Comparison of ENCODE assay signal across 10 cellular contexts in genomic region chr20:32580970-32581838, GRCh38. TPM values are rescaled to one million over a fixed set of nuclear protein-coding genes. Genes with fewer than 3 reads are reported as not detected.
DNase-seq lines count a peak whose midpoint lies in the region; ATAC-seq and TF ChIP-seq lines count a peak whose summit lies in the region.
"Had no signal": no experiment of that assay in that cellular context is flagged by ENCODE, and none has a peak within 500 bp of the region (broad histone marks: within the 10 kb centered on the region; RNA-seq: fewer than 3 reads in every experiment).

No MANE protein-coding gene starts in this region.

- peaks cover 47% of the 10 kb centered on the region for H3K4me1 Mint-ChIP-seq in activated naive CD4-positive, alpha-beta T cell treated with anti-CD3 and anti-CD28 coated beads, Interleukin-2, amount 10 ng/mL, durations not matched to agents 7 days and 5 days
- H3K4me1 Mint-ChIP-seq in naive thymus-derived CD4-positive, alpha-beta T cell = peaks cover 7 to 59% (median 40%) of the 10 kb centered on the region in 7 donors

- H3K9me3 Mint-ChIP-seq in activated naive CD4-positive, alpha-beta T cell treated with anti-CD3 and anti-CD28 coated beads, Interleukin-2, amount 10 ng/mL, durations not matched to agents 7 days and 5 days = no peaks in the 10 kb centered on the region
- no peaks in the 10 kb centered on the region for H3K9me3 Mint-ChIP-seq in naive thymus-derived CD4-positive, alpha-beta T cell

- peaks cover 3% of the 10 kb centered on the region for H3K36me3 Mint-ChIP-seq in activated naive CD4-positive, alpha-beta T cell treated with anti-CD3 and anti-CD28 coated beads, Interleukin-2, amount 10 ng/mL, durations not matched to agents 7 days and 5 days
- no peaks in the 10 kb centered on the region for H3K36me3 Mint-ChIP-seq in naive thymus-derived CD4-positive, alpha-beta T cell

- ATAC-seq in naive thymus-derived CD4-positive, alpha-beta T cell = peak; percentile 48
- ATAC-seq in GM19395 (IDR thresholded peaks at IDR 0.05; ENCODE audit: unreplicated experiment) = no peak
- ATAC-seq: mucosa of descending colon had no signal

- H3K4me1 ChIP-seq in DOHH2 (ENCODE audit: control insufficient read depth, low read length) = peaks cover 31% of the 10 kb centered on the region
- H3K4me1 ChIP-seq in naive thymus-derived CD4-positive, alpha-beta T cell (ENCODE audit: control insufficient read depth in 2 of 2, insufficient read depth in 2 of 2, low read length in 2 of 2) = peaks cover 12 to 46% of the 10 kb centered on the region in 2 donors

- H3K4me3 ChIP-seq in DOHH2 (ENCODE audit: low read length) = no peak overlapping the region
- H3K4me3 ChIP-seq in naive thymus-derived CD4-positive, alpha-beta T cell (ENCODE audit: low read length) = no peak overlapping the region
- H3K4me3 ChIP-seq: mucosa of descending colon had no signal

- no peak overlapping the region for H3K27ac ChIP-seq in DOHH2 (ENCODE audit: low read depth, low read length)
- H3K27ac ChIP-seq in naive thymus-derived CD4-positive, alpha-beta T cell (ENCODE audit: low read depth, low read length) = peak overlapping the region; percentile 70

- peaks cover 11% of the 10 kb centered on the region for H3K27me3 ChIP-seq in DOHH2 (ENCODE audit: control insufficient read depth, low read length)
- H3K27me3 ChIP-seq in naive thymus-derived CD4-positive, alpha-beta T cell (ENCODE audit: control insufficient read depth in 2 of 2, insufficient read depth in 2 of 2, low read length in 2 of 2) = no peaks in the 10 kb centered on the region

- POLR2A ChIA-PET in naive thymus-derived CD4-positive, alpha-beta T cell (lab: Charles Lee) = interaction anchor here (0.7 to 2.5 kb wide), 8 partner anchors 9 to 59 kb away, joined by 3 to 31 read pairs (median 4); no protein-coding TSS in a partner anchor

- H3K9me3 ChIP-seq in DOHH2 (ENCODE audit: control insufficient read depth, insufficient read depth, low read length) = no peaks in the 10 kb centered on the region
- no peaks in the 10 kb centered on the region for H3K9me3 ChIP-seq in naive thymus-derived CD4-positive, alpha-beta T cell (ENCODE audit: control insufficient read depth in 2 of 3, low read length in 3 of 3)
- H3K9me3 ChIP-seq: mucosa of descending colon had no signal

- DNase-seq in NAMALWA (ENCODE audit: low spot score) = peak; percentile 27
- peak; percentile 52 for DNase-seq in activated naive CD4-positive, alpha-beta T cell treated with anti-CD3 and anti-CD28 coated beads, Interleukin-2, amount 10 ng/mL, durations not matched to agents 7 days and 5 days
- peak in 5 of 9 donors; percentile 40 to 56 (median 43) for DNase-seq in naive thymus-derived CD4-positive, alpha-beta T cell
- DNase-seq in GM20000 (ENCODE audit: low spot score) = no peak
- DNase-seq in RKO (ENCODE audit: low spot score) = no peak
- no peak for DNase-seq in effector CD4-positive, alpha-beta T cell
- DNase-seq: NCI-H2107 had no signal

- CTCF ChIA-PET in activated naive CD4-positive, alpha-beta T cell treated with anti-CD3 and anti-CD28 coated beads, Interleukin-2, amount 10 ng/mL, durations not matched to agents 7 days and 5 days (lab: Charles Lee) = interaction anchor here (1.1 kb wide), 1 partner anchor 57 kb away, joined by 4 read pairs; no protein-coding TSS in a partner anchor
- CTCF ChIA-PET in naive thymus-derived CD4-positive, alpha-beta T cell (lab: Charles Lee) = interaction anchor here (0.7 to 2.9 kb wide), 2 partner anchors 41 to 58 kb away, joined by 3 to 14 read pairs; no protein-coding TSS in a partner anchor

- H3K4me2 ChIP-seq in DOHH2 (ENCODE audit: low read length) = peak overlapping the region; percentile 21; the same call in 1 of the 2 replicates

- H4K20me1 ChIP-seq in DOHH2 (ENCODE audit: control insufficient read depth, insufficient read depth, low read depth, low read length) = no peaks in the 10 kb centered on the region

- no peaks in the 10 kb centered on the region for H3K79me2 ChIP-seq in DOHH2 (ENCODE audit: control insufficient read depth, low read length)

- peaks cover 3% of the 10 kb centered on the region; the same call in 1 of the 2 replicates for H3F3A ChIP-seq in DOHH2 (ENCODE audit: control insufficient read depth, insufficient read depth)

- H3K27me3 Mint-ChIP-seq in activated naive CD4-positive, alpha-beta T cell treated with anti-CD3 and anti-CD28 coated beads, Interleukin-2, amount 10 ng/mL, durations not matched to agents 7 days and 5 days = peaks cover 16% of the 10 kb centered on the region
- H3K27me3 Mint-ChIP-seq in naive thymus-derived CD4-positive, alpha-beta T cell = peaks cover 0 to 9% (median 0%) of the 10 kb centered on the region in 5 donors

- intact Hi-C loops in naive thymus-derived CD4-positive, alpha-beta T cell (cut with micrococcal nuclease) = loop anchor here in 1 of 2 donors (1.0 to 5.0 kb wide), 4 partner anchors 18 to 224 kb away; partner anchors contain the start of gene ASXL1

- peak overlapping the region; percentile 65 for H3K4me3 Mint-ChIP-seq in activated naive CD4-positive, alpha-beta T cell treated with anti-CD3 and anti-CD28 coated beads, Interleukin-2, amount 10 ng/mL, durations not matched to agents 7 days and 5 days
- peak overlapping the region; percentile 78 to 90 (median 83) for H3K4me3 Mint-ChIP-seq in naive thymus-derived CD4-positive, alpha-beta T cell

- H3K27ac Mint-ChIP-seq in activated naive CD4-positive, alpha-beta T cell treated with anti-CD3 and anti-CD28 coated beads, Interleukin-2, amount 10 ng/mL, durations not matched to agents 7 days and 5 days = peak overlapping the region; percentile 77
- H3K27ac Mint-ChIP-seq in naive thymus-derived CD4-positive, alpha-beta T cell = peak overlapping the region in 6 of 9 donors; percentile 55 to 96 (median 89)

- TF ChIP-seq CTCF in DOHH2 (IDR thresholded peaks at IDR 0.05; ENCODE audit: low read depth, low read length, poor library complexity, severe bottlenecking) (no peak), GM20000 (IDR thresholded peaks at IDR 0.05; ENCODE audit: extremely low read depth, missing control alignments) (no peak)

- H3K9me2 ChIP-seq in DOHH2 (replicated peaks; ENCODE audit: control insufficient read depth, low read length) = no peaks in the 10 kb centered on the region

- H3K36me3 ChIP-seq in DOHH2 (ENCODE audit: control insufficient read depth, low read length) = no peaks in the 10 kb centered on the region
- peaks cover 0 to 3% (median 0%) of the 10 kb centered on the region in 3 experiments for H3K36me3 ChIP-seq in naive thymus-derived CD4-positive, alpha-beta T cell (ENCODE audit: control insufficient read depth in 2 of 3, insufficient read depth in 3 of 3, low read length in 3 of 3)

RNA-seq across cellular contexts. Expression of gene NOL4L, which starts 3.9 kb away (rescaled TPM):
- total RNA-seq in naive thymus-derived CD4-positive, alpha-beta T cell = 10 to 100 TPM; 29.4 to 81.9 (median 74.6) TPM
- 10 to 100 TPM; 17.3 to 23.5 TPM for polyA plus RNA-seq in naive thymus-derived CD4-positive, alpha-beta T cell

Comparison
In these comparisons a context has a peak if more than half of its experiments do, and no peak if none do; other contexts are left out.
1. DNase-seq: peak in NAMALWA (single experiment), activated naive CD4-positive, alpha-beta T cell treated with anti-CD3 and anti-CD28 coated beads, Interleukin-2, amount 10 ng/mL, durations not matched to agents 7 days and 5 days (single experiment) and naive thymus-derived CD4-positive, alpha-beta T cell (5 of 9); none in GM20000 (single experiment), RKO (single experiment) and effector CD4-positive, alpha-beta T cell (single experiment).